Comparison of ENCODE assay signal across 8 cellular contexts in genomic region chr2:113979172-113980128, GRCh38.
DNase-seq lines count a peak whose midpoint lies in the region; ATAC-seq and TF ChIP-seq lines count a peak whose summit lies in the region.

No MANE protein-coding gene starts in this region.

- no peak overlapping the region for H3K4me3 ChIP-seq in GM06990 (replicated peaks; ENCODE audit: low read depth, low read length)

- DNase-seq in GM06990 (ENCODE audit: extremely low read depth, insufficient read length) (peak; percentile 69), NCI-H1930 (lab: John Stamatoyannopoulos, UW) (no peak), GM03348 (ENCODE audit: low spot score) (no peak), amniotic stem cell (lab: John Stamatoyannopoulos, UW) (no peak)
- peak; percentile 40 for DNase-seq in effector CD8-positive, alpha-beta T cell (lab: John Stamatoyannopoulos, UW)
- DNase-seq in stimulated activated CD4-positive, alpha-beta T cell treated with anti-CD3 and anti-CD28 coated beads, Interleukin-12 subunit alpha, Interleukin-12 subunit beta, amount 100 ng/mL, for 4 hours: peak; percentile 48
- no peak for DNase-seq in NK-92 treated with Interleukin-12 subunit alpha and Interleukin-12 subunit beta, amount 100 ng/mL, for 24 hours (lab: John Stamatoyannopoulos, UW)

- peaks cover 10% of the 10 kb centered on the region for H3K36me3 ChIP-seq in GM06990 (ENCODE audit: control insufficient read depth, insufficient read depth, low read length)

- no peaks in the 10 kb centered on the region for H3K27me3 ChIP-seq in GM06990 (replicated peaks; ENCODE audit: control insufficient read depth, insufficient read depth, low read length)

- ATAC-seq in activated CD4-positive, CD25-positive, alpha-beta regulatory T cell treated with anti-CD3 and anti-CD28 coated beads, Interleukin-2, amount 50 U/mL, for 24 hours: peak; percentile 12 to 27

- TF ChIP-seq CTCF in GM06990 (IDR thresholded peaks at IDR 0.05; ENCODE audit: insufficient read depth, low read length, poor library complexity, severe bottlenecking): peak; percentile 65

Comparison
In these comparisons a context has a peak if more than half of its experiments do, and no peak if none do; other contexts are left out.
1. DNase-seq: peak in GM06990 (single experiment), effector CD8-positive, alpha-beta T cell (single experiment) and stimulated activated CD4-positive, alpha-beta T cell treated with anti-CD3 and anti-CD28 coated beads, Interleukin-12 subunit alpha, Interleukin-12 subunit beta, amount 100 ng/mL, for 4 hours (single experiment); none in NK-92 treated with Interleukin-12 subunit alpha and Interleukin-12 subunit beta, amount 100 ng/mL, for 24 hours (single experiment), NCI-H1930 (0 of 2), GM03348 (single experiment) and amniotic stem cell (single experiment).